Comparison of ENCODE assay signal across 35 cellular contexts in the genomic region with DNA sequence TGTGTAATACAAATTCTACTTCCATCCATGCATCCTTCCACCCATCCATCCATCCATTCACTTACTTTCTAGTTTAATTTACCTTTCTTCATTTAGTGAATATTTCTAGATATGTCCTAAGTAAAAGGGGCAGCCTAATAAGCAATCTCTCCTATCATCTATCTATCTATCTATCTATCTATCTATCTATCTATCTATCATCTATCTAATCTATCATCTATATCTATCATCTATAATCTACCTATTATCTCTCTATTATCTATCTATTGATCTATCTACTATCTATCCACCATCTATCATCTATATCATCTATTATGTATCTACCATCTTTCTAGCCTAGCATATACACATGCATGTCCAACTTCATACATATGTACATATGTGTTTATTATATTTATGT.
"Had no signal": no experiment of that assay in that cellular context is flagged by ENCODE, and none has a peak within 500 bp of the region (broad histone marks: within the 10 kb centered on the region; RNA-seq: fewer than 3 reads in every experiment).

No MANE protein-coding gene starts in this region.

- H3K36me3 ChIP-seq: MG63 had no signal

- H3K27me3 ChIP-seq: MG63 had no signal

- DNase-seq: Karpas-422, Kasumi-1, MG63, MM.1S, MV-4-11, NCI-H1048, NCI-H1092, NCI-H1092 treated with DMSO at 0.1 percent for 48 hours, NCI-H1105, NCI-H1105 treated with DMSO at 0.1 percent for 48 hours, NCI-H1417, NCI-H1417 treated with DMSO at 0.1 percent for 48 hours, NCI-H1436, NCI-H1436 treated with DMSO at 0.1 percent for 48 hours, NCI-H146, NCI-H1694, NCI-H1694 treated with DMSO at 0.1 percent for 48 hours, NCI-H187, NCI-H187 treated with DMSO at 0.1 percent for 48 hours, NCI-H1930, NCI-H2029, NCI-H2029 treated with DMSO at 0.1 percent for 48 hours, NCI-H2081, NCI-H2081 treated with DMSO at 0.1 percent for 48 hours, NCI-H2107, NCI-H2171, NCI-H2171 treated with DMSO at 0.1 percent for 48 hours, NCI-H2227 treated with DMSO at 0.1 percent for 48 hours, NCI-H226, NCI-H345, NCI-H446, NCI-H446 treated with DMSO at 0.1 percent for 48 hours, NCI-H510A, NCI-H510A treated with DMSO at 0.1 percent for 48 hours, NCI-H524 had no signal

- H3K4me3 ChIP-seq: MG63 had no signal

- H3K9me3 ChIP-seq: MG63 had no signal
